Comparison of ENCODE assay signal across 1 cellular context in genomic region chr17:18187816-18188761, GRCh38.
TF ChIP-seq lines count a peak whose summit lies in the region.

No MANE protein-coding gene starts in this region.

TF ChIP-seq in SK-N-SH, 30 proteins besides CTCF, POLR2A, EP300 and RAD21 (continued from another document):
- 0 out of 2 replicates have a peak, but pooled peaks have one; percentile 28 for TF ChIP-seq USF1 (IDR thresholded peaks at IDR 0.05; ENCODE audit: borderline replicate concordance, low read depth)
- no peak for TF ChIP-seq RCOR1 (IDR thresholded peaks at IDR 0.05; ENCODE audit: low read length)
- peak; percentile 39; the same call in 1 of the 2 replicates for TF ChIP-seq POLR2AphosphoS5 (IDR thresholded peaks at IDR 0.05; ENCODE audit: low read depth, low read length)
- no peak for TF ChIP-seq GABPA (IDR thresholded peaks at IDR 0.05; ENCODE audit: low read depth)
- peak; percentile 10 for TF ChIP-seq CHD2 (IDR thresholded peaks at IDR 0.05; ENCODE audit: low read length, partially characterized antibody)
- TF ChIP-seq REST (IDR thresholded peaks at IDR 0.05; ENCODE audit: low read depth, low read length): no peak
- no peak for TF ChIP-seq ELF1 (IDR thresholded peaks at IDR 0.05)
- TF ChIP-seq NRF1 (IDR thresholded peaks at IDR 0.05; ENCODE audit: low read depth, low read length): no peak
- 0 out of 2 replicates have a peak, but pooled peaks have one; percentile 22 for TF ChIP-seq TEAD4 (IDR thresholded peaks at IDR 0.05; ENCODE audit: borderline replicate concordance, insufficient read depth)
- TF ChIP-seq FOXJ3 (CRISPR knock-in tag; IDR thresholded peaks at IDR 0.05): 0 out of 2 replicates have a peak, but pooled peaks have one; percentile 27
- TF ChIP-seq RFX5 (IDR thresholded peaks at IDR 0.05; ENCODE audit: low read length): no peak
- TF ChIP-seq PBX3 (IDR thresholded peaks at IDR 0.05): peak; percentile 71; the same call in 1 of the 2 replicates
- no peak for TF ChIP-seq SIN3A (IDR thresholded peaks at IDR 0.05; ENCODE audit: borderline replicate concordance, low read depth, low read length)
- no peak for TF ChIP-seq FOXM1 (IDR thresholded peaks at IDR 0.05; ENCODE audit: low read depth)
- peak; percentile 59; the same call in 1 of the 2 replicates for TF ChIP-seq FOSL2 (IDR thresholded peaks at IDR 0.05; ENCODE audit: borderline replicate concordance, low read depth)
